Comparison of ENCODE assay signal across 7 cellular contexts in the genomic region with DNA sequence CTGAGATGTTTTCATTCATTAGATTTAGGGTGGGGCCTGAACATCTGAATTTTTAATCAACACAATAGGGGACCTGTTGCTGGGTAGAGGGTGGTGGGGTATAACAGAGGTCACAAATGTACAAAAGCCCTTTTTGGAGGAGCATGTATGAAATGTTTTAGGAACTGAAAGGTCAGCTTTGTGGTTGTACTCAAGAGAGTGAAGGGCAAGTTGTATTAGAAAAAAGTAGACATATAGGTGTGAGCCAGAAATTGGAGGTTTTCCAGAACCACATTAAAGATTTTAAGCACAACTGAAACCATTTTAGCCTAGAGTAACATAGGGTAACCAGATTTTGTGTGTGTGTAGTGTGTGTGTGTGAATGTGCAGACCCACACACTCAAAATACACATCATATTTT.
"Had no signal": no experiment of that assay in that cellular context is flagged by ENCODE, and none has a peak within 500 bp of the region (broad histone marks: within the 10 kb centered on the region; RNA-seq: fewer than 3 reads in every experiment).

No MANE protein-coding gene starts in this region.

- FAIRE-seq: G401.6, GM12891, GM12892, GM18507, GM19239 had no signal

- DNase-seq: GDM1, GF-D8 had no signal
